In genomic region chr9:35687972-35688557, GRCh38 we compare ENCODE assay signal across 10 cellular contexts. TPM values are rescaled to one million over a fixed set of nuclear protein-coding genes. Genes with fewer than 3 reads are reported as not detected.
DNase-seq lines count a peak whose midpoint lies in the region; ATAC-seq, FAIRE-seq and TF ChIP-seq lines count a peak whose summit lies in the region.
"Had no signal": no experiment of that assay in that cellular context is flagged by ENCODE, and none has a peak within 500 bp of the region (broad histone marks: within the 10 kb centered on the region; RNA-seq: fewer than 3 reads in every experiment).

No MANE protein-coding gene starts in this region.

- intact Hi-C loops in Right ventricle myocardium superior (cut with DNase I) (no loop called here), Right ventricle myocardium inferior (cut with DNase I) (no loop called here), endothelial cell of umbilical vein (cut with micrococcal nuclease) (loop anchor here (2.0 kb wide), 1 partner anchor 83 kb away; the partner anchor contains the start of gene TESK1), uterus (cut with DNase I; ENCODE audit: low total_unique reads) (loop anchor here (5.0 kb wide), 1 partner anchor 39 kb away; no protein-coding TSS in a partner anchor)

- TF ChIP-seq POLR2A in endothelial cell of umbilical vein (IDR thresholded peaks at IDR 0.05; ENCODE audit: low read depth, low read length) (no peak), uterus (IDR thresholded peaks at IDR 0.05) (no peak)

- TF ChIP-seq CTCF in endothelial cell of umbilical vein (IDR thresholded peaks at IDR 0.05; ENCODE audit: extremely low read depth in 1 of 2, insufficient read depth in 1 of 2, low read depth in 1 of 2, low read length in 2 of 2): no peak
- TF ChIP-seq CTCF in uterus (IDR thresholded peaks at IDR 0.05): no peak

- dilution Hi-C loops in endothelial cell of umbilical vein (cut with MboI; ENCODE audit: extremely low pct_ligation_motif_present, low sequenced_read_pairs): no loop called here

- BruUV-seq in endothelial cell of umbilical vein (replicated peaks; lab: Mats Ljungman, UMichigan): no TSS peak

- DNase-seq in Right ventricle myocardium superior (no peak), Right ventricle myocardium inferior (ENCODE audit: missing footprints) (no peak), endothelial cell of umbilical vein (ENCODE audit: low read depth, low spot score) (no peak), myocyte (ENCODE audit: low read depth) (peak; percentile 91), uterus (no peak), NCI-H2107 treated with DMSO at 0.1 percent for 48 hours (lab: John Stamatoyannopoulos, UW; ENCODE audit: unreplicated experiment) (no peak), GOT3 (lab: John Stamatoyannopoulos, UW) (no peak)
- no peak for DNase-seq in activated effector memory CD4-positive, alpha-beta T cell treated with anti-CD3 and anti-CD28 coated beads, Interleukin-2, amount 50 U/mL, for 16 hours
- DNase-seq: NCI-H1694 treated with DMSO at 0.1 percent for 48 hours, SIG-M5 had no signal

- peak; percentile 0 for ATAC-seq in Right ventricle myocardium superior (ENCODE audit: poor library complexity)
- no peak for ATAC-seq in Right ventricle myocardium inferior

- H3K4me1 ChIP-seq in endothelial cell of umbilical vein (ENCODE audit: control insufficient read depth, extremely low read depth, insufficient read depth, low read length) (peaks cover 28% of the 10 kb centered on the region), uterus (peaks cover 3 to 4% of the 10 kb centered on the region in 2 donors)

- peaks cover 36% of the 10 kb centered on the region for H3K79me2 ChIP-seq in endothelial cell of umbilical vein (ENCODE audit: control insufficient read depth, insufficient read depth, low read length)

- no peak overlapping the region for H2AFZ ChIP-seq in endothelial cell of umbilical vein (ENCODE audit: low read depth, low read length)

- H3K36me3 ChIP-seq in endothelial cell of umbilical vein (ENCODE audit: control insufficient read depth in 2 of 2, extremely low read depth in 1 of 2, insufficient read depth in 2 of 2, low read length in 2 of 2) (peaks cover 7 to 20% of the 10 kb centered on the region in 2 experiments), uterus (no peaks in the 10 kb centered on the region)

- CTCF ChIA-PET in endothelial cell of umbilical vein (lab: Charles Lee): interaction anchor here (0.8 to 13.5 kb wide), 6 partner anchors 8 to 84 kb away, joined by 3 to 227 read pairs (median 6); partner anchors contain the start of genes ARHGEF39, CCDC107 and RMRP

- H4K20me1 ChIP-seq in endothelial cell of umbilical vein (replicated peaks; ENCODE audit: control insufficient read depth, extremely low read depth, insufficient read depth, low read length): no peaks in the 10 kb centered on the region

- no peaks in the 10 kb centered on the region for H3K9me1 ChIP-seq in endothelial cell of umbilical vein (replicated peaks; ENCODE audit: control insufficient read depth, extremely low read depth, insufficient read depth, low read length)

- peak overlapping the region; percentile 84 for H3K4me2 ChIP-seq in endothelial cell of umbilical vein (ENCODE audit: insufficient read depth, low read length)

- no peak overlapping the region for H3K9ac ChIP-seq in endothelial cell of umbilical vein (replicated peaks; ENCODE audit: extremely low read depth, insufficient read depth, low read length)

- H3K4me3 ChIP-seq in endothelial cell of umbilical vein (replicated peaks in 1 of 3; ENCODE audit: insufficient read depth in 1 of 3, low read depth in 1 of 3, low read length in 3 of 3): peak overlapping the region in 1 of 3 experiments; percentile 82
- H3K4me3 ChIP-seq in uterus: peak overlapping the region; percentile 57 to 71

- no peak for FAIRE-seq in endothelial cell of umbilical vein (lab: Jason Lieb, UNC)

- H3K9me3 ChIP-seq in endothelial cell of umbilical vein (replicated peaks; ENCODE audit: control insufficient read depth, insufficient read depth, low read length) (no peaks in the 10 kb centered on the region), uterus (no peaks in the 10 kb centered on the region)

- POLR2A ChIA-PET in endothelial cell of umbilical vein (lab: Charles Lee): interaction anchor here (1.2 kb wide), 1 partner anchor 30 kb away, joined by 4 read pairs; the partner anchor contains the start of genes CCDC107 and RMRP

- H3K27me3 ChIP-seq in endothelial cell of umbilical vein (ENCODE audit: control insufficient read depth in 2 of 2, insufficient read depth in 2 of 2, low read length in 2 of 2) (no peaks in the 10 kb centered on the region), uterus (no peaks in the 10 kb centered on the region)

- H3K27ac ChIP-seq in endothelial cell of umbilical vein (ENCODE audit: insufficient read depth, low read depth, low read length) (no peak overlapping the region), uterus (peak overlapping the region; percentile 93 to 98)

RNA-seq across cellular contexts. Expression of gene TPM2, which starts 1.7 kb away (rescaled TPM):
- total RNA-seq in Right ventricle myocardium superior (966 TPM), Right ventricle myocardium inferior (1,163 TPM), endothelial cell of umbilical vein (257 and 279 TPM in 2 replicates), myocyte (13,316 and 13,583 TPM in 2 replicates), uterus (1,000 to 10,000 TPM in 2 of 4 donors, 100 to 1,000 TPM in 2; 491 to 2,682 (median 829) TPM)
- polyA plus RNA-seq in endothelial cell of umbilical vein: 103 and 144 TPM in 2 replicates
- polyA plus RNA-seq in endothelial cell of umbilical vein (2011; cell fraction: cytosol; rRNA removed): 218 and 224 TPM in 2 replicates
- polyA plus RNA-seq in endothelial cell of umbilical vein (2011; cell fraction: nucleus; rRNA removed): 411 and 541 TPM in 2 replicates
- 291 and 315 TPM in 2 replicates for polyA plus RNA-seq in endothelial cell of umbilical vein (2012)
- 46.5 and 50.0 TPM in 2 replicates for polyA minus RNA-seq in endothelial cell of umbilical vein
- 104 TPM for polyA minus RNA-seq in endothelial cell of umbilical vein (2011; cell fraction: cytosol; rRNA and poly(A)+ RNA removed)
- 33.1 and 61.4 TPM in 2 replicates for polyA minus RNA-seq in endothelial cell of umbilical vein (2011; cell fraction: nucleus; rRNA and poly(A)+ RNA removed)
- polyA plus RNA-seq in myocyte (2012): 5,772 TPM

RNA-seq across cellular contexts. Expression of gene CA9, which starts 14.3 kb away (rescaled TPM):
- total RNA-seq in Right ventricle myocardium superior: not detected
- total RNA-seq in Right ventricle myocardium inferior: 0.30 TPM
- total RNA-seq in endothelial cell of umbilical vein: 0.42 TPM in 1 of 2 replicates, not detected in the other
- polyA plus RNA-seq in endothelial cell of umbilical vein: 0.18 and 0.21 TPM in 2 replicates
- polyA plus RNA-seq in endothelial cell of umbilical vein (2011; cell fraction: cytosol; rRNA removed): 0.08 and 0.25 TPM in 2 replicates
- not detected in 2 replicates for polyA plus RNA-seq in endothelial cell of umbilical vein (2011; cell fraction: nucleus; rRNA removed)
- 0.41 TPM in 1 of 2 replicates, not detected in the other for polyA plus RNA-seq in endothelial cell of umbilical vein (2012)
- not detected in 2 replicates for polyA minus RNA-seq in endothelial cell of umbilical vein
- polyA minus RNA-seq in endothelial cell of umbilical vein (2011; cell fraction: cytosol; rRNA and poly(A)+ RNA removed): 20.0 TPM
- 1.2 TPM in 1 of 2 replicates, not detected in the other for polyA minus RNA-seq in endothelial cell of umbilical vein (2011; cell fraction: nucleus; rRNA and poly(A)+ RNA removed)
- total RNA-seq in myocyte: 0.10 TPM in 1 of 2 replicates, not detected in the other
- polyA plus RNA-seq in myocyte (2012): 0.05 TPM
- total RNA-seq in uterus: under 1 TPM in 1 of 4 donors, not detected in 3; 0.14 TPM

RNA-seq across cellular contexts. Expression of gene ARHGEF39, which starts 23.1 kb away (rescaled TPM):
- total RNA-seq in Right ventricle myocardium superior: 0.24 TPM
- 0.22 TPM for total RNA-seq in Right ventricle myocardium inferior
- total RNA-seq in endothelial cell of umbilical vein: 4.6 and 6.5 TPM in 2 replicates
- polyA plus RNA-seq in endothelial cell of umbilical vein: 4.0 and 4.7 TPM in 2 replicates
- polyA plus RNA-seq in endothelial cell of umbilical vein (2011; cell fraction: cytosol; rRNA removed): 3.4 and 4.2 TPM in 2 replicates
- 9.2 and 12.3 TPM in 2 replicates for polyA plus RNA-seq in endothelial cell of umbilical vein (2011; cell fraction: nucleus; rRNA removed)
- 1.7 and 2.4 TPM in 2 replicates for polyA plus RNA-seq in endothelial cell of umbilical vein (2012)
- 3.1 and 6.5 TPM in 2 replicates for polyA minus RNA-seq in endothelial cell of umbilical vein
- polyA minus RNA-seq in endothelial cell of umbilical vein (2011; cell fraction: cytosol; rRNA and poly(A)+ RNA removed): 16.6 TPM
- 1.6 and 5.5 TPM in 2 replicates for polyA minus RNA-seq in endothelial cell of umbilical vein (2011; cell fraction: nucleus; rRNA and poly(A)+ RNA removed)
- not detected in 2 replicates for total RNA-seq in myocyte
- polyA plus RNA-seq in myocyte (2012): 0.44 TPM
- 1 to 10 TPM in 3 of 4 donors, not detected in 1; 1.5 to 3.6 (median 2.4) TPM for total RNA-seq in uterus

RNA-seq across cellular contexts. Expression of gene CCDC107, which starts 30.0 kb away (rescaled TPM):
- total RNA-seq in Right ventricle myocardium superior: 48.4 TPM
- 58.6 TPM for total RNA-seq in Right ventricle myocardium inferior
- total RNA-seq in endothelial cell of umbilical vein: 13.2 and 15.2 TPM in 2 replicates
- polyA plus RNA-seq in endothelial cell of umbilical vein: 16.0 and 18.8 TPM in 2 replicates
- polyA plus RNA-seq in endothelial cell of umbilical vein (2011; cell fraction: cytosol; rRNA removed): 12.8 and 15.4 TPM in 2 replicates
- 9.4 and 10.7 TPM in 2 replicates for polyA plus RNA-seq in endothelial cell of umbilical vein (2011; cell fraction: nucleus; rRNA removed)
- polyA plus RNA-seq in endothelial cell of umbilical vein (2012): 8.7 and 13.2 TPM in 2 replicates
- polyA minus RNA-seq in endothelial cell of umbilical vein: 4.0 and 9.7 TPM in 2 replicates
- 2.4 TPM for polyA minus RNA-seq in endothelial cell of umbilical vein (2011; cell fraction: cytosol; rRNA and poly(A)+ RNA removed)
- polyA minus RNA-seq in endothelial cell of umbilical vein (2011; cell fraction: nucleus; rRNA and poly(A)+ RNA removed): 1.6 TPM in 2 replicates
- 9.8 and 14.0 TPM in 2 replicates for total RNA-seq in myocyte
- 32.2 TPM for polyA plus RNA-seq in myocyte (2012)
- total RNA-seq in uterus: 100 to 1,000 TPM in 1 of 4 donors, 10 to 100 TPM in 2, 1 to 10 TPM in 1; 9.0 to 120 (median 32.1) TPM

RNA-seq across cellular contexts. Expression of gene RMRP, which starts 30.2 kb away (rescaled TPM):
- total RNA-seq in Right ventricle myocardium superior: 19,155 TPM
- total RNA-seq in Right ventricle myocardium inferior: 15,747 TPM
- 19,118 and 22,385 TPM in 2 replicates for total RNA-seq in endothelial cell of umbilical vein
- polyA plus RNA-seq in endothelial cell of umbilical vein: 359 TPM in 1 of 2 replicates, not detected in the other
- polyA plus RNA-seq in endothelial cell of umbilical vein (2011; cell fraction: cytosol; rRNA removed): 152 and 264 TPM in 2 replicates
- polyA plus RNA-seq in endothelial cell of umbilical vein (2011; cell fraction: nucleus; rRNA removed): 1,888 and 3,095 TPM in 2 replicates
- 57.2 and 135 TPM in 2 replicates for polyA plus RNA-seq in endothelial cell of umbilical vein (2012)
- polyA minus RNA-seq in endothelial cell of umbilical vein: 10,166 and 11,461 TPM in 2 replicates
- polyA minus RNA-seq in endothelial cell of umbilical vein (2011; cell fraction: cytosol; rRNA and poly(A)+ RNA removed): 76,809 TPM
- 37,020 and 87,219 TPM in 2 replicates for polyA minus RNA-seq in endothelial cell of umbilical vein (2011; cell fraction: nucleus; rRNA and poly(A)+ RNA removed)
- total RNA-seq in myocyte: 1,100 and 3,603 TPM in 2 replicates
- polyA plus RNA-seq in myocyte (2012): 4.5 TPM
- over 10,000 TPM in 2 of 4 donors, 1,000 to 10,000 TPM in 2; 2,632 to 57,722 (median 9,015) TPM for total RNA-seq in uterus

Comparison
In these comparisons a context has a peak if more than half of its experiments do, and no peak if none do; other contexts are left out.
1. intact Hi-C loops: an anchor here in endothelial cell of umbilical vein (2.0 kb wide) and uterus (5.0 kb wide); none called in Right ventricle myocardium superior and Right ventricle myocardium inferior.